ENCODE assay signal across 8 cellular contexts in genomic region chr12:40957417-40957816, GRCh38.
"Had no signal": no experiment of that assay in that cellular context is flagged by ENCODE, and none has a peak within 500 bp of the region (broad histone marks: within the 10 kb centered on the region; RNA-seq: fewer than 3 reads in every experiment).

No MANE protein-coding gene starts in this region.

- H3K4me2 ChIP-seq: KMS-11 had no signal

- H3K4me3 ChIP-seq: K562 had no signal

- H3K9ac ChIP-seq: KMS-11 had no signal

- DNase-seq: IMR-90, KBM-7, KG1 had no signal

- FAIRE-seq: HepG2, HTR-8/SVneo, K562 had no signal

- H3K27ac ChIP-seq: HL-60, KMS-11 had no signal

- ATAC-seq: HepG2, K562 had no signal
